ENCODE assay signal across 8 cellular contexts in the genomic region with DNA sequence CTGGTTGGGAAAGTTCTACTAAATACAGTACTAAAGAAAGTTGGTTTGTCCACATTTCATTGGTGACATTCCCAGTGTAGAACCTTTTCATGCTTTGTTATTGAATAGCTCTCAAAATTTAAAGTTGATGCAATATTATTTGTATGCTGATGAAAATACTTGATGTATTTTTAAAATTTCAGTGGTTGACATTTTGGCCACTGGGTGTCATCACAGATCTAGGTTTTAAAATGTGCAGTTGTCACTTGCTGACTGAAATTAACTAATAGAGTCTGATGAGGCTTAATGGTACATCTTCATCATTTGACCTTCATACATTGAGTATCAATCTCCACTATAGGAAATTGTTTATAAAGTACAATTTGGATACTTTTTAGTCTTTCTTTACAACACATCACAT. TPM values are rescaled to one million over a fixed set of nuclear protein-coding genes. Genes with fewer than 3 reads are reported as not detected.
A peak's percentile ranks its signal among the peaks of the same experiment; 100 is the strongest.
DNase-seq lines count a peak whose midpoint lies in the region; ATAC-seq and TF ChIP-seq lines count a peak whose summit lies in the region.

No MANE protein-coding gene starts in this region.

- TF ChIP-seq EP300 in sigmoid colon (IDR thresholded peaks at IDR 0.05), result no peak

- DNase-seq in Caki2 (ENCODE audit: low read depth), result peak; percentile 17
- peak; percentile 76 for DNase-seq in SW480 (ENCODE audit: low spot score)
- peak; percentile 16 for DNase-seq in fibroblast of the conjunctiva (ENCODE audit: low read depth)
- DNase-seq in sigmoid colon, result no peak
- DNase-seq in GM19240 (ENCODE audit: insufficient read length, low spot score), result no peak

- TF ChIP-seq CTCF in sigmoid colon (IDR thresholded peaks at IDR 0.05), result peak in 3 of 4 experiments; percentile 33 to 50 (median 48)

- H3K36me3 ChIP-seq in sigmoid colon, result no peaks in the 10 kb centered on the region

- no peaks in the 10 kb centered on the region for H3K27me3 ChIP-seq in sigmoid colon

- H3K27ac ChIP-seq in sigmoid colon, result no peak overlapping the region

- intact Hi-C loops in sigmoid colon (cut with DNase I), result loop anchor here (2.0 to 5.0 kb wide), 3 partner anchors 254 to 379 kb away; no protein-coding TSS in a partner anchor

- peak; percentile 50 for ATAC-seq in HG02798 (IDR thresholded peaks at IDR 0.05; ENCODE audit: poor library complexity, unreplicated experiment)
- no peak for ATAC-seq in HG03025 (IDR thresholded peaks at IDR 0.05; ENCODE audit: low FRiP score, unreplicated experiment)
- no peak for ATAC-seq in GM19452 (IDR thresholded peaks at IDR 0.05; ENCODE audit: unreplicated experiment)

- TF ChIP-seq POLR2A in sigmoid colon (IDR thresholded peaks at IDR 0.05), result no peak

- H3K9me3 ChIP-seq in sigmoid colon, result no peaks in the 10 kb centered on the region

- H3K4me1 ChIP-seq in sigmoid colon, result no peaks in the 10 kb centered on the region

- in situ Hi-C loops in Caki2 (cut with HindIII; ENCODE audit: low pct_unique_long_range_greater_than_20kb, low sequenced_read_pairs), result no loop called here

- H3K4me3 ChIP-seq in sigmoid colon, result no peak overlapping the region

RNA-seq across cellular contexts. Expression of a gene that starts 37.1 kb away (rescaled TPM):
- total RNA-seq in Caki2 (2014; rRNA removed; shearing (Covaris generic); ENCODE audit: low replicate concordance), result 26.0 and 28.1 TPM in 2 replicates
- 10 to 100 TPM; 23.3 to 35.1 (median 30.1) TPM for total RNA-seq in sigmoid colon
- 100 to 1,000 TPM; 121 to 226 (median 153) TPM for polyA plus RNA-seq in sigmoid colon

Comparison
In these comparisons a context has a peak if more than half of its experiments do, and no peak if none do; other contexts are left out.
1. DNase-seq: peak in Caki2 (single experiment), SW480 (single experiment) and fibroblast of the conjunctiva (single experiment); none in sigmoid colon (single experiment) and GM19240 (single experiment).